25 cellular contexts compared by ENCODE assay signal in genomic region chr7:102455596-102455995, GRCh38.
"Had no signal": no experiment of that assay in that cellular context is flagged by ENCODE, and none has a peak within 500 bp of the region (broad histone marks: within the 10 kb centered on the region; RNA-seq: fewer than 3 reads in every experiment).

No MANE protein-coding gene starts in this region.

- H2AFZ ChIP-seq: parathyroid adenoma had no signal

- ATAC-seq: activated CD8-positive, alpha-beta T cell treated with anti-CD3 and anti-CD28 coated beads for 36 hours; activated T-cell treated with anti-CD3 and anti-CD28 coated beads, Interleukin-2, amount 50 U/mL, for 4 hours; activated T-helper 17 cell treated with anti-CD3 and anti-CD28 coated beads, Interleukin-2, amount 50 U/mL, for 72 hours; gastrocnemius medialis; left cardiac atrium; naive thymus-derived CD4-positive, alpha-beta T cell; psoas muscle; stimulated activated naive CD8-positive, alpha-beta T cell treated with anti-CD3 and anti-CD28 coated beads, Interleukin-15, Interleukin-2, amounts not matched to agents 100 U/mL and 50 U/mL, for 24 hours had no signal

- H3K27ac Mint-ChIP-seq: activated B cell treated with CpG ODN at 0.5 μM for 24 hours; activated CD8-positive, alpha-beta T cell treated with anti-CD3 and anti-CD28 coated beads for 36 hours; activated T-helper 17 cell treated with anti-CD3 and anti-CD28 coated beads, Interleukin-2, amount 50 U/mL, for 72 hours; mesothelial cell of epicardium; naive thymus-derived CD4-positive, alpha-beta T cell; T-helper 2 cell treated with Interferon-gamma antibody and Interleukin-4, amounts not matched to agents 5 μg/mL and 100 μg/mL, for 36 hours had no signal

- H3K4me3 ChIP-seq: breast epithelium, gastrocnemius medialis, psoas muscle, testis, transverse colon had no signal

- H3K9me3 Mint-ChIP-seq: activated B cell treated with CpG ODN at 0.5 μM for 24 hours; activated CD8-positive, alpha-beta T cell treated with anti-CD3 and anti-CD28 coated beads for 36 hours; activated naive CD4-positive, alpha-beta T cell treated with anti-CD3 and anti-CD28 coated beads, Interleukin-2, amount 50 U/mL, for 72 hours; activated T-cell treated with anti-CD3 and anti-CD28 coated beads, Interleukin-2, amount 50 U/mL, for 4 hours; activated T-helper 17 cell treated with anti-CD3 and anti-CD28 coated beads, Interleukin-2, amount 50 U/mL, for 72 hours; mesothelial cell of epicardium; naive thymus-derived CD4-positive, alpha-beta T cell; neural crest cell; T-helper 2 cell treated with Interferon-gamma antibody and Interleukin-4, amounts not matched to agents 5 μg/mL and 100 μg/mL, for 36 hours had no signal

- H3K27me3 Mint-ChIP-seq: activated B cell treated with CpG ODN at 0.5 μM for 24 hours; activated CD8-positive, alpha-beta T cell treated with anti-CD3 and anti-CD28 coated beads for 36 hours; activated T-helper 17 cell treated with anti-CD3 and anti-CD28 coated beads, Interleukin-2, amount 50 U/mL, for 72 hours; naive thymus-derived CD4-positive, alpha-beta T cell had no signal

- H3K9ac ChIP-seq: parathyroid adenoma had no signal

- H3K27me3 ChIP-seq: breast epithelium, gastrocnemius medialis, testis, transverse colon had no signal

- H3K4me1 ChIP-seq: breast epithelium, gastrocnemius medialis, parathyroid adenoma, testis, transverse colon had no signal

- H3K27ac ChIP-seq: breast epithelium, gastrocnemius medialis, parathyroid adenoma, psoas muscle, testis, transverse colon had no signal

- H3K4me3 Mint-ChIP-seq: activated B cell treated with CpG ODN at 0.5 μM for 24 hours; activated CD8-positive, alpha-beta T cell treated with anti-CD3 and anti-CD28 coated beads for 36 hours; activated T-cell treated with anti-CD3 and anti-CD28 coated beads, Interleukin-2, amount 50 U/mL, for 4 hours; activated T-helper 17 cell treated with anti-CD3 and anti-CD28 coated beads, Interleukin-2, amount 50 U/mL, for 72 hours; mesothelial cell of epicardium; naive thymus-derived CD4-positive, alpha-beta T cell; neural crest cell; T-helper 2 cell treated with Interferon-gamma antibody and Interleukin-4, amounts not matched to agents 5 μg/mL and 100 μg/mL, for 36 hours had no signal

- H3K36me3 Mint-ChIP-seq: activated naive CD4-positive, alpha-beta T cell treated with anti-CD3 and anti-CD28 coated beads, Interleukin-2, amount 50 U/mL, for 72 hours had no signal

- H3K9me3 ChIP-seq: breast epithelium, gastrocnemius medialis, psoas muscle, testis, transverse colon had no signal

- FAIRE-seq: endometrium, keratinocyte had no signal

- H3K79me2 ChIP-seq: parathyroid adenoma had no signal

- H3K36me3 ChIP-seq: breast epithelium had no signal

- H3K4me1 Mint-ChIP-seq: activated T-helper 17 cell treated with anti-CD3 and anti-CD28 coated beads, Interleukin-2, amount 50 U/mL, for 72 hours; mesothelial cell of epicardium had no signal

- DNase-seq: activated B cell treated with CpG ODN at 0.5 μM for 24 hours; activated CD4-positive, alpha-beta T cell treated with anti-CD3 and anti-CD28 coated beads, Interleukin-2, amount 50 U/mL, for 1 hour; activated CD8-positive, alpha-beta T cell treated with anti-CD3 and anti-CD28 coated beads for 36 hours; activated T-cell treated with anti-CD3 and anti-CD28 coated beads, Interleukin-2, amount 50 U/mL, for 4 hours; central memory CD4-positive, alpha-beta T cell; effector CD4-positive, alpha-beta T cell; gastrocnemius medialis; glutamatergic neuron; left cardiac atrium; naive thymus-derived CD4-positive, alpha-beta T cell; psoas muscle; stimulated activated CD4-positive, alpha-beta T cell treated with anti-CD3 and anti-CD28 coated beads, Interleukin-15, amount 100 ng/mL, for 24 hours; stimulated activated CD4-positive, alpha-beta T cell treated with anti-CD3 and anti-CD28 coated beads, Interleukin-2, amount 100 ng/mL, for 24 hours; stimulated activated naive CD8-positive, alpha-beta T cell treated with anti-CD3 and anti-CD28 coated beads, Interleukin-15, Interleukin-2, amounts not matched to agents 100 U/mL and 50 U/mL, for 24 hours; testis; transverse colon had no signal
